22 cellular contexts compared by ENCODE assay signal in the genomic region with DNA sequence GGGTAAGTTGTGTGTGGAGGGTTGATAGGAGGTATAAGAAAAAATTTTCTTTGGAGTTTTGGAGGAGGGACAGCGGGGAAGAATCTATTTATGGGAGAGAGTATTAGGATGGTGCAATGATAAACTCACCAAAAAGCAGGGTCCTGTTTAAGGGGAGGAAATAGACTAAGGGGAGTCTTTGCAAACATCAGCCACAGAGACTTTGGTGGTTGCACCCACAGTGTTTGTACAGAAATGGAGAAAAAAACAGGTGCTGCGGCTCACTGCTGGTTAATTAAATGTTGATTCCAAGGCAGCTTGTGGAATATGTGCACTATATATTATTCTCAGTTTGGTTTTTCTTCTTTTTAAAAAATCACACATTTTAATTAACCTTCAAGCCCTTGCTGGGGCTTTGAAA.
DNase-seq lines count a peak whose midpoint lies in the region; ATAC-seq and FAIRE-seq lines count a peak whose summit lies in the region.
"Had no signal": no experiment of that assay in that cellular context is flagged by ENCODE, and none has a peak within 500 bp of the region (broad histone marks: within the 10 kb centered on the region; RNA-seq: fewer than 3 reads in every experiment).

No MANE protein-coding gene starts in this region.

- H3K4me3 ChIP-seq in small intestine (ENCODE audit: low read depth in 1 of 2, low read length in 2 of 2): no peak overlapping the region

- no peak for FAIRE-seq in small intestine (lab: Jason Lieb, UNC)
- FAIRE-seq: A204.1, HepG2 had no signal

- H3K36me3 Mint-ChIP-seq in immature natural killer cell: no peaks in the 10 kb centered on the region
- H3K36me3 Mint-ChIP-seq: CD4-positive, CD25-positive, alpha-beta regulatory T cell; IgD-negative memory B cell had no signal

- H3K9me3 ChIP-seq in KOPT-K1 (ENCODE audit: insufficient read depth, low read length, poor library complexity, severe bottlenecking) (no peaks in the 10 kb centered on the region), small intestine (ENCODE audit: control insufficient read depth, low read depth) (no peaks in the 10 kb centered on the region)
- H3K9me3 ChIP-seq: BE2C had no signal

- H3K9me3 Mint-ChIP-seq in stimulated activated naive CD8-positive, alpha-beta T cell treated with anti-CD3 and anti-CD28 coated beads, Interleukin-15, amount 100 ng/mL, for 72 hours: no peaks in the 10 kb centered on the region
- no peaks in the 10 kb centered on the region for H3K9me3 Mint-ChIP-seq in immature natural killer cell
- H3K9me3 Mint-ChIP-seq: HFFc6 had no signal

- peak; percentile 64 for ATAC-seq in stimulated activated naive CD8-positive, alpha-beta T cell treated with anti-CD3 and anti-CD28 coated beads, Interleukin-15, amount 100 ng/mL, for 72 hours
- no peak for ATAC-seq in stimulated activated naive CD8-positive, alpha-beta T cell treated with anti-CD3 and anti-CD28 coated beads, Interleukin-15, Interleukin-2, amounts not matched to agents 100 U/mL and 50 U/mL, for 24 hours
- ATAC-seq in HG03565 (IDR thresholded peaks at IDR 0.05; ENCODE audit: unreplicated experiment): no peak
- ATAC-seq: HCT116, HepG2 had no signal

- no peak for DNase-seq in stimulated activated naive CD8-positive, alpha-beta T cell treated with anti-CD3 and anti-CD28 coated beads, Interleukin-15, amount 100 ng/mL, for 72 hours
- no peak for DNase-seq in stimulated activated naive CD8-positive, alpha-beta T cell treated with anti-CD3 and anti-CD28 coated beads, Interleukin-15, Interleukin-2, amounts not matched to agents 100 U/mL and 50 U/mL, for 24 hours
- DNase-seq in immature natural killer cell: peak in 1 of 3 donors; percentile 6
- peak; percentile 9 for DNase-seq in small intestine
- DNase-seq in germinal center (ENCODE audit: low spot score): no peak
- DNase-seq in NCI-H2196 (lab: John Stamatoyannopoulos, UW; ENCODE audit: unreplicated experiment): no peak
- DNase-seq: ACHN; BE2C; C1 segment of cervical spinal cord; CD4-positive, CD25-positive, alpha-beta regulatory T cell; DMS153; DMS79; GF-D8; GOT3; H7; HFFc6 had no signal

- no peak overlapping the region for H3K27ac Mint-ChIP-seq in stimulated activated naive CD8-positive, alpha-beta T cell treated with anti-CD3 and anti-CD28 coated beads, Interleukin-15, amount 100 ng/mL, for 72 hours
- H3K27ac Mint-ChIP-seq in immature natural killer cell: peak overlapping the region in 1 of 6 donors; percentile 25
- H3K27ac Mint-ChIP-seq: CD4-positive, CD25-positive, alpha-beta regulatory T cell; HFFc6 had no signal

- H3K4me1 ChIP-seq in small intestine (ENCODE audit: control insufficient read depth in 2 of 2, insufficient read depth in 1 of 2, low read depth in 1 of 2, low read length in 1 of 2): no peaks in the 10 kb centered on the region
- H3K4me1 ChIP-seq: BE2C had no signal

- H3K4me3 Mint-ChIP-seq in stimulated activated naive CD8-positive, alpha-beta T cell treated with anti-CD3 and anti-CD28 coated beads, Interleukin-15, amount 100 ng/mL, for 72 hours: no peak overlapping the region
- peak overlapping the region in 3 of 5 donors; percentile 9 to 33 (median 31) for H3K4me3 Mint-ChIP-seq in immature natural killer cell
- H3K4me3 Mint-ChIP-seq: CD4-positive, CD25-positive, alpha-beta regulatory T cell; HFFc6 had no signal

- H3K27me3 ChIP-seq in small intestine (ENCODE audit: control insufficient read depth in 2 of 2, insufficient read depth in 2 of 2, low read length in 2 of 2): no peaks in the 10 kb centered on the region
- H3K27me3 ChIP-seq: BE2C had no signal

- H3K36me3 ChIP-seq in KOPT-K1 (ENCODE audit: insufficient read depth, low read length) (no peaks in the 10 kb centered on the region), small intestine (ENCODE audit: control insufficient read depth in 2 of 2, insufficient read depth in 2 of 2, low read length in 2 of 2) (no peaks in the 10 kb centered on the region)
- H3K36me3 ChIP-seq: BE2C had no signal

- no peaks in the 10 kb centered on the region for H3K27me3 Mint-ChIP-seq in stimulated activated naive CD8-positive, alpha-beta T cell treated with anti-CD3 and anti-CD28 coated beads, Interleukin-15, amount 100 ng/mL, for 72 hours
- H3K27me3 Mint-ChIP-seq in immature natural killer cell (ENCODE audit: low read depth in 3 of 3): peaks cover 0 to 5% (median 0%) of the 10 kb centered on the region in 3 donors

- WGBS in small intestine, 3 donors: 63 to 89% (median 82%) methylated on average over 2 of the region's 2 CpGs

- H3K27ac ChIP-seq in KOPT-K1 (ENCODE audit: low read depth, low read length, poor library complexity, severe bottlenecking): peak overlapping the region; percentile 46
- no peak overlapping the region for H3K27ac ChIP-seq in small intestine (ENCODE audit: low read depth in 1 of 2, low read length in 1 of 2)

- H3K4me1 Mint-ChIP-seq in stimulated activated naive CD8-positive, alpha-beta T cell treated with anti-CD3 and anti-CD28 coated beads, Interleukin-15, amount 100 ng/mL, for 72 hours: peaks cover 31% of the 10 kb centered on the region
- peaks cover 11 to 25% of the 10 kb centered on the region in 2 donors for H3K4me1 Mint-ChIP-seq in immature natural killer cell

Comparison
In these comparisons a context has a peak if more than half of its experiments do, and no peak if none do; other contexts are left out.
1. H3K4me3 Mint-ChIP-seq: peak in immature natural killer cell (3 of 5); none in stimulated activated naive CD8-positive, alpha-beta T cell treated with anti-CD3 and anti-CD28 coated beads, Interleukin-15, amount 100 ng/mL, for 72 hours (0 of 2).